ENCODE assay signal across 22 cellular contexts in the genomic region with DNA sequence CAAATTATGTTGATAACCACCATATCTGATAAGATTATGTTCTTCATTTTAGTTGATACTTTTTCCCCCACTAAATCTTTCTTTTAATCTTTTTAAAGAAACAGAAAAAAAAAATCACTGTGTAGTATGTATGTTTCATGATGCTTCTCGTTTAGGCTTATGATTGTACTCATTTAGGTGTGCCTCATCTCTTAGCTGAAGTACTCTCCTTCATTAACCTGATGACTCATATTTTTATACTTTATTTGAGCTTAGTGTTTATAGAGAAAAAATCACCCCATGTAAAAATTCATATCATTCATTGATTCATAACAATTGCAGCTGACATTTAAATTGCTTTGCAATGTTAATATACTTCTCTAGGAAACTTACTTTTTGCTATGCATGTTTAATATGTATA.
"Had no signal": no experiment of that assay in that cellular context is flagged by ENCODE, and none has a peak within 500 bp of the region (broad histone marks: within the 10 kb centered on the region; RNA-seq: fewer than 3 reads in every experiment).

No MANE protein-coding gene starts in this region.

- H3K4me3 Mint-ChIP-seq: activated B cell treated with CpG ODN at 0.5 μM for 24 hours; activated CD4-positive, alpha-beta memory T cell treated with anti-CD3 and anti-CD28 coated beads for 36 hours; activated naive CD8-positive, alpha-beta T cell treated with anti-CD3 and anti-CD28 coated beads for 36 hours; nephron; T-helper 1 cell treated with Interleukin-12 subunit alpha and Interleukin-12 subunit beta and Interleukin-4 antibody, amounts not matched to agents 30 μg/mL and 1 μg/mL, for 36 hours had no signal

- H3K4me3 ChIP-seq: colonic mucosa, dorsolateral prefrontal cortex, spleen, testis, uterus had no signal

- FAIRE-seq: astrocyte had no signal

- H3K27ac ChIP-seq: colonic mucosa, dorsolateral prefrontal cortex, epithelial cell of prostate, spleen, testis, uterus had no signal

- H3K27me3 Mint-ChIP-seq: activated B cell treated with CpG ODN at 0.5 μM for 24 hours; activated CD4-positive, alpha-beta memory T cell treated with anti-CD3 and anti-CD28 coated beads for 36 hours; activated naive CD8-positive, alpha-beta T cell treated with anti-CD3 and anti-CD28 coated beads for 36 hours had no signal

- H3K27me3 ChIP-seq: colonic mucosa, dorsolateral prefrontal cortex, spleen, testis, uterus had no signal

- H3K27ac Mint-ChIP-seq: activated B cell treated with CpG ODN at 0.5 μM for 24 hours; activated CD4-positive, alpha-beta memory T cell treated with anti-CD3 and anti-CD28 coated beads for 36 hours; activated naive CD8-positive, alpha-beta T cell treated with anti-CD3 and anti-CD28 coated beads for 36 hours; nephron; T-helper 1 cell treated with Interleukin-12 subunit alpha and Interleukin-12 subunit beta and Interleukin-4 antibody, amounts not matched to agents 30 μg/mL and 1 μg/mL, for 36 hours had no signal

- H3K9me3 Mint-ChIP-seq: activated B cell treated with CpG ODN at 0.5 μM for 24 hours had no signal

- H3K36me3 ChIP-seq: colonic mucosa, uterus had no signal

- H3K9me3 ChIP-seq: colonic mucosa, spleen, testis, uterus had no signal

- H3K4me1 ChIP-seq: colonic mucosa, spleen, testis, uterus had no signal

- DNase-seq: activated B cell treated with CpG ODN at 0.5 μM for 24 hours; activated CD4-positive, alpha-beta memory T cell treated with anti-CD3 and anti-CD28 coated beads for 36 hours; activated CD4-positive, alpha-beta T cell treated with anti-CD3 and anti-CD28 coated beads for 48 hours; activated naive CD4-positive, alpha-beta T cell treated with Interleukin-2 at 50 U/mL for 16 hours; activated naive CD8-positive, alpha-beta T cell treated with anti-CD3 and anti-CD28 coated beads for 36 hours; activated T-cell treated with anti-CD3 and anti-CD28 coated beads, Interleukin-2, amount 50 U/mL, for 48 hours; colonic mucosa; dorsolateral prefrontal cortex; foreskin melanocyte; mesenchymal stem cell; nucleus accumbens; posterior cingulate gyrus; spleen; stimulated activated CD4-positive, alpha-beta T cell treated with anti-CD3 and anti-CD28 coated beads, Interleukin-4, amount 100 ng/mL, for 1 hour; stimulated activated naive CD4-positive, alpha-beta T cell; testis; trophoblast cell; uterus had no signal

- H3K4me1 Mint-ChIP-seq: activated B cell treated with CpG ODN at 0.5 μM for 24 hours had no signal
